26 cellular contexts compared by ENCODE assay signal in the genomic region with DNA sequence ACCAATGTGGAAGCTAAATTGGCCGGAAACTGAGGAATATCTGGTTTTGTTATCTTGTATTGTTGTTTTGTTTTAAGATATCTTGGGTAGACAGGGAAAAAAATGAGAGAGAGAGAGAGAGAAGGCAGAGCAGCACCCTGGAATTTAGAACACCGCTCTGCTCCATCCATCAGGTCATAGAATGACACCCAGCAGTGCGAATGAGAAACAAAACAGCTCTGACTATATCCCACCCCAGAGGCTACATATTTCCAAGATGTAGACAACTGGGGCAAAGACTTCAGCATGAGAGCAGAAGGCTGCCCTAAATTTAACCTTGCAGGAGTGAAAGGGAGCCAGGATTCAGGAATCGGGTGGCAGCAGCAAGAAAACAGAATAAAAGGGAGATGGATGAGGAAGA. TPM values are rescaled to one million over a fixed set of nuclear protein-coding genes. Genes with fewer than 3 reads are reported as not detected.
DNase-seq lines count a peak whose midpoint lies in the region; ATAC-seq lines count a peak whose summit lies in the region.
"Had no signal": no experiment of that assay in that cellular context is flagged by ENCODE, and none has a peak within 500 bp of the region (broad histone marks: within the 10 kb centered on the region; RNA-seq: fewer than 3 reads in every experiment).

No MANE protein-coding gene starts in this region.

- H3K9me3 Mint-ChIP-seq in activated T-helper 17 cell treated with anti-CD3 and anti-CD28 coated beads, Interleukin-2, amount 50 U/mL, for 72 hours, result peaks cover 14% of the 10 kb centered on the region
- H3K9me3 Mint-ChIP-seq in stimulated activated memory B cell treated with anti-CD40 and anti-IgM and Interleukin-4, amounts not matched to agents 10 μg/mL and 1 μg/mL and 100 μg/mL, for 72 hours, result peaks cover 11% of the 10 kb centered on the region
- H3K9me3 Mint-ChIP-seq: activated B cell treated with CpG ODN at 0.5 μM for 24 hours had no signal

- peak; percentile 7 for ATAC-seq in GM19035 (IDR thresholded peaks at IDR 0.05; ENCODE audit: unreplicated experiment)
- peak; percentile 4 for ATAC-seq in HG03025 (IDR thresholded peaks at IDR 0.05; ENCODE audit: low FRiP score, unreplicated experiment)
- no peak for ATAC-seq in activated T-helper 17 cell treated with anti-CD3 and anti-CD28 coated beads, Interleukin-2, amount 50 U/mL, for 72 hours (replicated peaks)
- ATAC-seq in stimulated activated memory B cell treated with anti-CD40 and anti-IgM and Interleukin-4, amounts not matched to agents 10 μg/mL and 1 μg/mL and 100 μg/mL, for 72 hours, result no peak
- ATAC-seq in GM21423 (IDR thresholded peaks at IDR 0.05; ENCODE audit: unreplicated experiment), result no peak
- ATAC-seq in GM21786 (IDR thresholded peaks at IDR 0.05; ENCODE audit: unreplicated experiment), result no peak
- ATAC-seq: sciatic nerve had no signal

- peaks cover 7% of the 10 kb centered on the region for H3K4me1 Mint-ChIP-seq in activated T-helper 17 cell treated with anti-CD3 and anti-CD28 coated beads, Interleukin-2, amount 50 U/mL, for 72 hours
- peaks cover 20% of the 10 kb centered on the region for H3K4me1 Mint-ChIP-seq in stimulated activated memory B cell treated with anti-CD40 and anti-IgM and Interleukin-4, amounts not matched to agents 10 μg/mL and 1 μg/mL and 100 μg/mL, for 72 hours

- peak overlapping the region; percentile 10 for H3K4me3 Mint-ChIP-seq in activated T-helper 17 cell treated with anti-CD3 and anti-CD28 coated beads, Interleukin-2, amount 50 U/mL, for 72 hours
- no peak overlapping the region for H3K4me3 Mint-ChIP-seq in stimulated activated memory B cell treated with anti-CD40 and anti-IgM and Interleukin-4, amounts not matched to agents 10 μg/mL and 1 μg/mL and 100 μg/mL, for 72 hours
- H3K4me3 Mint-ChIP-seq: activated B cell treated with CpG ODN at 0.5 μM for 24 hours, brain, naive B cell had no signal

- H3K27me3 Mint-ChIP-seq in activated T-helper 17 cell treated with anti-CD3 and anti-CD28 coated beads, Interleukin-2, amount 50 U/mL, for 72 hours, result no peaks in the 10 kb centered on the region
- H3K27me3 Mint-ChIP-seq in stimulated activated memory B cell treated with anti-CD40 and anti-IgM and Interleukin-4, amounts not matched to agents 10 μg/mL and 1 μg/mL and 100 μg/mL, for 72 hours, result peaks cover 10% of the 10 kb centered on the region
- H3K27me3 Mint-ChIP-seq: activated B cell treated with CpG ODN at 0.5 μM for 24 hours had no signal

- H3K27ac Mint-ChIP-seq in activated T-helper 17 cell treated with anti-CD3 and anti-CD28 coated beads, Interleukin-2, amount 50 U/mL, for 72 hours, result no peak overlapping the region
- H3K27ac Mint-ChIP-seq in stimulated activated memory B cell treated with anti-CD40 and anti-IgM and Interleukin-4, amounts not matched to agents 10 μg/mL and 1 μg/mL and 100 μg/mL, for 72 hours, result peak overlapping the region; percentile 43
- H3K27ac Mint-ChIP-seq: activated B cell treated with CpG ODN at 0.5 μM for 24 hours had no signal

- DNase-seq in NCI-H1930 (lab: John Stamatoyannopoulos, UW), result no peak
- DNase-seq: activated B cell treated with CpG ODN at 0.5 μM for 24 hours; activated T-cell treated with anti-CD3 and anti-CD28 coated beads, Interleukin-2, amount 50 U/mL, for 48 hours; cerebellar nuclear complex; DMS 273 treated with DMSO at 0.1 percent for 48 hours; heart right ventricle; IMR-90; kidney; midbrain; NCI-H1048; NCI-H1694; SJCRH30; stimulated activated CD4-positive, alpha-beta T cell treated with anti-CD3 and anti-CD28 coated beads, Interleukin-12 subunit alpha, Interleukin-12 subunit beta, amount 100 ng/mL, for 4 hours; stimulated activated CD4-positive, alpha-beta T cell treated with anti-CD3 and anti-CD28 coated beads, Interleukin-2, amount 100 ng/mL, for 48 hours; stomach; tibial artery had no signal

- H3K36me3 Mint-ChIP-seq in activated T-helper 17 cell treated with anti-CD3 and anti-CD28 coated beads, Interleukin-2, amount 50 U/mL, for 72 hours (ENCODE audit: low read depth), result no peaks in the 10 kb centered on the region
- H3K36me3 Mint-ChIP-seq in stimulated activated memory B cell treated with anti-CD40 and anti-IgM and Interleukin-4, amounts not matched to agents 10 μg/mL and 1 μg/mL and 100 μg/mL, for 72 hours, result no peaks in the 10 kb centered on the region
- H3K36me3 Mint-ChIP-seq: brain, naive B cell had no signal

RNA-seq across cellular contexts. Expression of a gene that starts 46.4 kb away (rescaled TPM):
- 1 to 10 TPM; 3.6 to 4.4 TPM for total RNA-seq in activated T-helper 17 cell treated with anti-CD3 and anti-CD28 coated beads, Interleukin-2, amount 50 U/mL, for 72 hours
- total RNA-seq: H1 had no signal

Comparison
In these comparisons a context has a peak if more than half of its experiments do, and no peak if none do; other contexts are left out.
1. ATAC-seq: peak in GM19035 (single experiment) and HG03025 (single experiment); none in activated T-helper 17 cell treated with anti-CD3 and anti-CD28 coated beads, Interleukin-2, amount 50 U/mL, for 72 hours (single experiment), stimulated activated memory B cell treated with anti-CD40 and anti-IgM and Interleukin-4, amounts not matched to agents 10 μg/mL and 1 μg/mL and 100 μg/mL, for 72 hours (single experiment), GM21423 (single experiment) and GM21786 (single experiment).